ENCODE assay signal across 8 cellular contexts in the genomic region with DNA sequence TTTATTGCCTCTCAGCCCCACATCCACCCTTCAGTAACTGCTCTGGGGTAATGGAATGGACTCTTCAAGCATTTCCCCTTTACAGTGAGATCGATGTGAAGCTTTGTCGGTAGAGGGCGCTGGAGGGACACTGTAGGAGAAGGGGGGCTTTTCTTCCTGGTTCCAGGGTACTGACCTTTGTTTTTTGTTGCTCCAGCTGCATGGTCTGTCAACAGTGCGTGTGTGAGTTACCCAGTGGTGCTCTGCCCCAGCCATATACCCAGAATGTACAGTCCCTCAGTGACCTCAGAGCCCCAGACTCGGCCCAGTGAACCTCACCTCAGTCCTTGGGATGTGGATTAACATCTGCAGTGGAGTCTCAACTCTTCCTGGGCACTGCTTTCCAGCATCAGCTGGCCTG.
DNase-seq lines count a peak whose midpoint lies in the region; ATAC-seq and TF ChIP-seq lines count a peak whose summit lies in the region.

No MANE protein-coding gene starts in this region.

- TF ChIP-seq EP300 in gastroesophageal sphincter (IDR thresholded peaks at IDR 0.05): no peak

- intact Hi-C loops in psoas muscle (cut with DNase I): loop anchor here (2.0 to 5.0 kb wide), 2 partner anchors 267 to 269 kb away; no protein-coding TSS in a partner anchor

- H3K27me3 ChIP-seq in gastroesophageal sphincter (no peaks in the 10 kb centered on the region), psoas muscle (ENCODE audit: insufficient read depth in 3 of 3, low read length in 2 of 3) (no peaks in the 10 kb centered on the region)

- no peak for TF ChIP-seq POLR2A in gastroesophageal sphincter (IDR thresholded peaks at IDR 0.05)

- no peak overlapping the region for H3K4me3 ChIP-seq in GM12875 (ENCODE audit: low read depth, low read length)
- H3K4me3 ChIP-seq in WI38 (ENCODE audit: low read depth, low read length): no peak overlapping the region
- no peak overlapping the region for H3K4me3 ChIP-seq in gastroesophageal sphincter
- no peak overlapping the region for H3K4me3 ChIP-seq in psoas muscle

- H3K4me1 ChIP-seq in gastroesophageal sphincter: peaks cover 0 to 21% (median 0%) of the 10 kb centered on the region in 3 donors
- no peaks in the 10 kb centered on the region for H3K4me1 ChIP-seq in psoas muscle

- peak; percentile 57 for DNase-seq in AG08396 (ENCODE audit: low spot score)
- peak; percentile 71 for DNase-seq in NCI-H1105 treated with DMSO at 0.1 percent for 48 hours (lab: John Stamatoyannopoulos, UW)
- DNase-seq in psoas muscle: no peak

- ATAC-seq in gastroesophageal sphincter (no peak), psoas muscle (peak; percentile 60 to 78 (median 71)), HG03045 (IDR thresholded peaks at IDR 0.05; ENCODE audit: unreplicated experiment) (no peak), HG02840 (IDR thresholded peaks at IDR 0.05; ENCODE audit: low FRiP score, unreplicated experiment) (no peak)

- no peak overlapping the region for H3K27ac ChIP-seq in gastroesophageal sphincter
- no peak overlapping the region for H3K27ac ChIP-seq in psoas muscle

- H3K9me3 ChIP-seq in gastroesophageal sphincter (no peaks in the 10 kb centered on the region), psoas muscle (no peaks in the 10 kb centered on the region)

- TF ChIP-seq CTCF in GM12875 (IDR thresholded peaks at IDR 0.05; ENCODE audit: borderline replicate concordance, insufficient read depth, low read depth, low read length) (peak; percentile 79), WI38 (IDR thresholded peaks at IDR 0.05; ENCODE audit: low read depth, low read length) (peak; percentile 89), gastroesophageal sphincter (IDR thresholded peaks at IDR 0.05) (peak; percentile 11 to 62 (median 34)), psoas muscle (IDR thresholded peaks at IDR 0.05) (peak; percentile 64)

- no peaks in the 10 kb centered on the region for H3K36me3 ChIP-seq in gastroesophageal sphincter
- no peaks in the 10 kb centered on the region for H3K36me3 ChIP-seq in psoas muscle (ENCODE audit: insufficient read depth in 1 of 2, low read depth in 1 of 2)

- no CpG with 5 or more reads among the region's 5 CpGs for WGBS in gastroesophageal sphincter (ENCODE audit: low coverage in 1 of 2), 2 donors
- 38 to 45% (median 42%) methylated on average over 5 of the region's 5 CpGs for WGBS in psoas muscle, 3 donors

Comparison
In these comparisons a context has a peak if more than half of its experiments do, and no peak if none do; other contexts are left out.
1. DNase-seq: peak in AG08396 (single experiment) and NCI-H1105 treated with DMSO at 0.1 percent for 48 hours (single experiment); none in psoas muscle (0 of 2).
2. CTCF ChIP-seq: peak in every context shown above with its lines; median percentile 89 in WI38; 79 in GM12875; 64 in psoas muscle; 34 in gastroesophageal sphincter.
3. ATAC-seq: peak in psoas muscle (4 of 4); none in gastroesophageal sphincter (single experiment), HG03045 (single experiment) and HG02840 (single experiment).